Comparison of ENCODE assay signal across 27 cellular contexts in genomic region chr14:69443296-69443805, GRCh38. TPM values are rescaled to one million over a fixed set of nuclear protein-coding genes. Genes with fewer than 3 reads are reported as not detected.
A peak's percentile ranks its signal among the peaks of the same experiment; 100 is the strongest.
DNase-seq lines count a peak whose midpoint lies in the region; ATAC-seq and TF ChIP-seq lines count a peak whose summit lies in the region.
"Had no signal": no experiment of that assay in that cellular context is flagged by ENCODE, and none has a peak within 500 bp of the region (broad histone marks: within the 10 kb centered on the region; RNA-seq: fewer than 3 reads in every experiment).

No MANE protein-coding gene starts in this region.

- no peak for ATAC-seq in HG02798 (IDR thresholded peaks at IDR 0.05; ENCODE audit: poor library complexity, unreplicated experiment)
- ATAC-seq: heart left ventricle, pancreas, SK-N-SH treated with all-trans-retinoic acid at 6 μM for 48 hours had no signal

- WGBS in mammary epithelial cell (ENCODE audit: low coverage, missing lambda C conversion rate): 96% methylated on average over 4 of the region's 5 CpGs

- no peak overlapping the region for H3K4me3 ChIP-seq in BLaER1 treated with 17β-estradiol and CSF1 and Interleukin-3, amounts not matched to agents 10 nM and 100 nM
- H3K4me3 ChIP-seq in mammary epithelial cell (replicated peaks in 1 of 3; ENCODE audit: insufficient read depth in 1 of 3, low read depth in 2 of 3, low read length in 3 of 3) (no peak overlapping the region), right atrium auricular region (no peak overlapping the region)
- H3K4me3 ChIP-seq: esophagus squamous epithelium, heart left ventricle, neural progenitor cell, pancreas, testis had no signal

- H3K4me1 ChIP-seq in BLaER1 treated with 17β-estradiol and CSF1 and Interleukin-3, amounts not matched to agents 10 nM and 100 nM: peaks cover 0 to 47% (median 36%) of the 10 kb centered on the region in 10 experiments; a peak in 17 of 20 replicates
- H3K4me1 ChIP-seq in mammary epithelial cell (ENCODE audit: insufficient read depth, low read length) (peaks cover 7% of the 10 kb centered on the region), right atrium auricular region (no peaks in the 10 kb centered on the region)
- H3K4me1 ChIP-seq: esophagus squamous epithelium, neural progenitor cell, pancreas, testis had no signal

- no peak overlapping the region for H2AFZ ChIP-seq in mammary epithelial cell (ENCODE audit: low read depth, low read length)
- H2AFZ ChIP-seq: neural progenitor cell had no signal

- no peak for DNase-seq in activated CD4-positive, alpha-beta T cell treated with anti-CD3 and anti-CD28 coated beads, Interleukin-2, amount 10 ng/mL, durations not matched to agents 24 days and 14 days
- no peak for DNase-seq in activated CD4-positive, alpha-beta T cell treated with anti-CD3 and anti-CD28 coated beads, Interleukin-2, amount 50 U/mL, for 4 hours
- DNase-seq in M059J (ENCODE audit: low read depth) (peak; percentile 49), mammary epithelial cell (peak; percentile 22), right atrium auricular region (ENCODE audit: low spot score) (no peak), HUDEP-2 (lab: John Stamatoyannopoulos, UW; ENCODE audit: unreplicated experiment in 76 of 76) (no peak)
- DNase-seq: CD4-positive, alpha-beta T cell; esophagus squamous epithelium; foreskin melanocyte; heart left ventricle; MV-4-11; NCI-H1436 treated with DMSO at 0.1 percent for 48 hours; NCI-H2081 treated with DMSO at 0.1 percent for 48 hours; NCI-H2227 treated with DMSO at 0.1 percent for 48 hours; NCI-H69; pancreas; Right ventricle myocardium superior; stimulated activated naive CD4-positive, alpha-beta T cell; testis had no signal

- peaks cover 14% of the 10 kb centered on the region for H3K4me1 Mint-ChIP-seq in activated CD4-positive, alpha-beta T cell treated with anti-CD3 and anti-CD28 coated beads, Interleukin-2, amount 10 ng/mL, durations not matched to agents 24 days and 14 days
- H3K4me1 Mint-ChIP-seq: central memory CD8-positive, alpha-beta T cell; neural progenitor cell had no signal

- H3K9me3 Mint-ChIP-seq in activated CD4-positive, alpha-beta T cell treated with anti-CD3 and anti-CD28 coated beads, Interleukin-2, amount 10 ng/mL, durations not matched to agents 24 days and 14 days: no peaks in the 10 kb centered on the region
- H3K9me3 Mint-ChIP-seq: activated T-helper 2 cell treated with anti-CD3 and anti-CD28 coated beads, Interferon-gamma antibody, Interleukin-2, Interleukin-4, amounts not matched to agents 10 μg/mL and 5 μg/mL and 100 μg/mL, durations not matched to agents 14 hours and 24 hours and 36 hours; CD4-positive, alpha-beta T cell; central memory CD8-positive, alpha-beta T cell; dendritic cell treated with granulocyte-macrophage colony-stimulating factor and Interleukin-4, amounts not matched to agents 40 ng/mL and 50 ng/mL, for 4 days; neural progenitor cell had no signal

- intact Hi-C loops in activated CD4-positive, alpha-beta T cell treated with anti-CD3 and anti-CD28 coated beads, Interleukin-2, amount 10 ng/mL, durations not matched to agents 24 days and 14 days (cut with micrococcal nuclease): no loop called here
- intact Hi-C loops in mammary epithelial cell (cut with micrococcal nuclease): no loop called here

- H3K4me3 Mint-ChIP-seq in activated CD4-positive, alpha-beta T cell treated with anti-CD3 and anti-CD28 coated beads, Interleukin-2, amount 10 ng/mL, durations not matched to agents 24 days and 14 days: peak overlapping the region; percentile 12
- H3K4me3 Mint-ChIP-seq: CD4-positive, alpha-beta T cell; central memory CD8-positive, alpha-beta T cell; dendritic cell treated with granulocyte-macrophage colony-stimulating factor and Interleukin-4, amounts not matched to agents 40 ng/mL and 50 ng/mL, for 4 days; neural progenitor cell had no signal

- CTCF ChIA-PET in mammary epithelial cell (lab: Charles Lee; ENCODE audit: low non-redundant PET): no interaction called here

- H3K27me3 ChIP-seq in BLaER1 treated with 17β-estradiol and CSF1 and Interleukin-3, amounts not matched to agents 10 nM and 100 nM: no peaks in the 10 kb centered on the region
- H3K27me3 ChIP-seq in mammary epithelial cell (ENCODE audit: insufficient read depth, low read length) (no peaks in the 10 kb centered on the region), right atrium auricular region (no peaks in the 10 kb centered on the region)
- H3K27me3 ChIP-seq: esophagus squamous epithelium, heart left ventricle, neural progenitor cell, pancreas, testis had no signal

- no TSS peak for BruUV-seq in mammary epithelial cell (replicated peaks; lab: Mats Ljungman, UMichigan)

- peak overlapping the region in 6 of 11 experiments; percentile 64 to 93 (median 84); a peak in 12 of 22 replicates for H3K27ac ChIP-seq in BLaER1 treated with 17β-estradiol and CSF1 and Interleukin-3, amounts not matched to agents 10 nM and 100 nM
- no peak overlapping the region for H3K27ac ChIP-seq in mammary epithelial cell (ENCODE audit: insufficient read depth, low read depth, low read length)
- H3K27ac ChIP-seq in right atrium auricular region: no peak overlapping the region
- H3K27ac ChIP-seq: esophagus squamous epithelium, heart left ventricle, neural progenitor cell, pancreas, testis had no signal

- peak overlapping the region in 1 of 11 experiments; percentile 78; a peak in 1 of 22 replicates for H3K9ac ChIP-seq in BLaER1 treated with 17β-estradiol and CSF1 and Interleukin-3, amounts not matched to agents 10 nM and 100 nM
- H3K9ac ChIP-seq in mammary epithelial cell (ENCODE audit: insufficient read depth, low read length): no peak overlapping the region
- H3K9ac ChIP-seq: neural progenitor cell had no signal

- H3K9me3 ChIP-seq in BLaER1 treated with 17β-estradiol and CSF1 and Interleukin-3, amounts not matched to agents 10 nM and 100 nM (replicated peaks in 1 of 11): peaks cover 0 to 45% (median 28%) of the 10 kb centered on the region in 11 experiments; a peak in 15 of 22 replicates
- no peaks in the 10 kb centered on the region for H3K9me3 ChIP-seq in mammary epithelial cell (replicated peaks; ENCODE audit: insufficient read depth, low read length)
- no peaks in the 10 kb centered on the region for H3K9me3 ChIP-seq in right atrium auricular region
- H3K9me3 ChIP-seq: esophagus squamous epithelium, heart left ventricle, pancreas, testis had no signal

- no peak overlapping the region for H3K27ac Mint-ChIP-seq in activated CD4-positive, alpha-beta T cell treated with anti-CD3 and anti-CD28 coated beads, Interleukin-2, amount 10 ng/mL, durations not matched to agents 24 days and 14 days
- H3K27ac Mint-ChIP-seq: activated T-helper 2 cell treated with anti-CD3 and anti-CD28 coated beads, Interferon-gamma antibody, Interleukin-2, Interleukin-4, amounts not matched to agents 10 μg/mL and 5 μg/mL and 100 μg/mL, durations not matched to agents 14 hours and 24 hours and 36 hours; CD4-positive, alpha-beta T cell; dendritic cell treated with granulocyte-macrophage colony-stimulating factor and Interleukin-4, amounts not matched to agents 40 ng/mL and 50 ng/mL, for 4 days; neural progenitor cell had no signal

- H3K36me3 Mint-ChIP-seq in activated CD4-positive, alpha-beta T cell treated with anti-CD3 and anti-CD28 coated beads, Interleukin-2, amount 10 ng/mL, durations not matched to agents 24 days and 14 days (ENCODE audit: low read depth): peaks cover 46% of the 10 kb centered on the region

- in situ Hi-C loops in mammary epithelial cell (cut with MboI; ENCODE audit: low sequenced_read_pairs in 2 of 2): no loop called here

- H3K79me2 ChIP-seq in mammary epithelial cell (ENCODE audit: insufficient read depth, low read length): peaks cover 14% of the 10 kb centered on the region

- dilution Hi-C loops in mammary epithelial cell (cut with HindIII; ENCODE audit: low sequenced_read_pairs): no loop called here

- peaks cover 58 to 89% (median 67%) of the 10 kb centered on the region in 11 experiments for H3K36me3 ChIP-seq in BLaER1 treated with 17β-estradiol and CSF1 and Interleukin-3, amounts not matched to agents 10 nM and 100 nM
- H3K36me3 ChIP-seq in mammary epithelial cell (ENCODE audit: insufficient read depth, low read length) (peaks cover 6% of the 10 kb centered on the region), right atrium auricular region (no peaks in the 10 kb centered on the region)
- H3K36me3 ChIP-seq: neural progenitor cell, pancreas had no signal

- H3K27me3 Mint-ChIP-seq in activated CD4-positive, alpha-beta T cell treated with anti-CD3 and anti-CD28 coated beads, Interleukin-2, amount 10 ng/mL, durations not matched to agents 24 days and 14 days: no peaks in the 10 kb centered on the region
- H3K27me3 Mint-ChIP-seq: CD4-positive, alpha-beta T cell; central memory CD8-positive, alpha-beta T cell; dendritic cell treated with granulocyte-macrophage colony-stimulating factor and Interleukin-4, amounts not matched to agents 40 ng/mL and 50 ng/mL, for 4 days had no signal

- no peaks in the 10 kb centered on the region; a peak in 1 of 22 replicates for H4K20me1 ChIP-seq in BLaER1 treated with 17β-estradiol and CSF1 and Interleukin-3, amounts not matched to agents 10 nM and 100 nM
- H4K20me1 ChIP-seq in mammary epithelial cell (ENCODE audit: insufficient read depth, low read length): no peaks in the 10 kb centered on the region

- TF ChIP-seq CTCF in mammary epithelial cell (conservative IDR thresholded peaks at IDR 0.05 in 1 of 2, IDR thresholded peaks at IDR 0.05 in 1 of 2; ENCODE audit: extremely low read depth in 1 of 2, insufficient read depth in 1 of 2, low read depth in 1 of 2, low read length in 2 of 2): no peak
- TF ChIP-seq CTCF in right atrium auricular region (IDR thresholded peaks at IDR 0.05): no peak

- H3K4me2 ChIP-seq in BLaER1 treated with 17β-estradiol and CSF1 and Interleukin-3, amounts not matched to agents 10 nM and 100 nM: peak overlapping the region in 7 of 11 experiments; percentile 1 to 64 (median 56); a peak in 12 of 22 replicates
- H3K4me2 ChIP-seq in mammary epithelial cell (ENCODE audit: insufficient read depth, low read depth, low read length): peak overlapping the region; percentile 12
- H3K4me2 ChIP-seq: neural progenitor cell had no signal

RNA-seq across cellular contexts. Expression of gene PLEKHD1, which starts 41.2 kb away (rescaled TPM):
- 0.12 TPM in 1 of 2 replicates, not detected in the other for total RNA-seq in activated CD4-positive, alpha-beta T cell treated with anti-CD3 and anti-CD28 coated beads, Interleukin-2, amount 10 ng/mL, durations not matched to agents 24 days and 14 days
- not detected in 2 replicates for total RNA-seq in M059J (2014; rRNA removed; shearing (Covaris generic))
- total RNA-seq in mammary epithelial cell (not detected), right atrium auricular region (not detected)
- not detected for polyA plus RNA-seq in mammary epithelial cell
- not detected for polyA minus RNA-seq in mammary epithelial cell
- total RNA-seq: H4 had no signal

RNA-seq across cellular contexts. Expression of gene SLC39A9, which starts 44.9 kb away (rescaled TPM):
- total RNA-seq in activated CD4-positive, alpha-beta T cell treated with anti-CD3 and anti-CD28 coated beads, Interleukin-2, amount 10 ng/mL, durations not matched to agents 24 days and 14 days: 49.5 and 53.4 TPM in 2 replicates
- total RNA-seq in M059J (2014; rRNA removed; shearing (Covaris generic)): 87.5 and 108 TPM in 2 replicates
- total RNA-seq in mammary epithelial cell: 100 to 1,000 TPM in 1 of 2 donors, 10 to 100 TPM in 1; 61.5 to 157 TPM
- polyA plus RNA-seq in mammary epithelial cell: 65.3 TPM
- polyA minus RNA-seq in mammary epithelial cell: 40.1 TPM
- total RNA-seq in right atrium auricular region: 10 to 100 TPM; 29.3 to 37.5 TPM

RNA-seq across cellular contexts. Expression of gene ERH, which starts 45.3 kb away (rescaled TPM):
- 434 and 441 TPM in 2 replicates for total RNA-seq in activated CD4-positive, alpha-beta T cell treated with anti-CD3 and anti-CD28 coated beads, Interleukin-2, amount 10 ng/mL, durations not matched to agents 24 days and 14 days
- total RNA-seq in M059J (2014; rRNA removed; shearing (Covaris generic)): 144 and 203 TPM in 2 replicates
- total RNA-seq in mammary epithelial cell (100 to 1,000 TPM in 1 of 2 donors, 10 to 100 TPM in 1; 53.8 to 190 TPM), right atrium auricular region (10 to 100 TPM; 47.1 to 55.1 TPM)
- 142 TPM for polyA plus RNA-seq in mammary epithelial cell
- polyA minus RNA-seq in mammary epithelial cell: 187 TPM

Comparison
In these comparisons a context has a peak if more than half of its experiments do, and no peak if none do; other contexts are left out.
1. DNase-seq: peak in M059J (single experiment) and mammary epithelial cell (single experiment); none in activated CD4-positive, alpha-beta T cell treated with anti-CD3 and anti-CD28 coated beads, Interleukin-2, amount 10 ng/mL, durations not matched to agents 24 days and 14 days (single experiment), activated CD4-positive, alpha-beta T cell treated with anti-CD3 and anti-CD28 coated beads, Interleukin-2, amount 50 U/mL, for 4 hours (0 of 2), right atrium auricular region (single experiment) and HUDEP-2 (0 of 76).
2. H3K27ac ChIP-seq: peak in BLaER1 treated with 17β-estradiol and CSF1 and Interleukin-3, amounts not matched to agents 10 nM and 100 nM (6 of 11); none in mammary epithelial cell (single experiment) and right atrium auricular region (0 of 2).